ENCODE assay signal across 8 cellular contexts in the genomic region with DNA sequence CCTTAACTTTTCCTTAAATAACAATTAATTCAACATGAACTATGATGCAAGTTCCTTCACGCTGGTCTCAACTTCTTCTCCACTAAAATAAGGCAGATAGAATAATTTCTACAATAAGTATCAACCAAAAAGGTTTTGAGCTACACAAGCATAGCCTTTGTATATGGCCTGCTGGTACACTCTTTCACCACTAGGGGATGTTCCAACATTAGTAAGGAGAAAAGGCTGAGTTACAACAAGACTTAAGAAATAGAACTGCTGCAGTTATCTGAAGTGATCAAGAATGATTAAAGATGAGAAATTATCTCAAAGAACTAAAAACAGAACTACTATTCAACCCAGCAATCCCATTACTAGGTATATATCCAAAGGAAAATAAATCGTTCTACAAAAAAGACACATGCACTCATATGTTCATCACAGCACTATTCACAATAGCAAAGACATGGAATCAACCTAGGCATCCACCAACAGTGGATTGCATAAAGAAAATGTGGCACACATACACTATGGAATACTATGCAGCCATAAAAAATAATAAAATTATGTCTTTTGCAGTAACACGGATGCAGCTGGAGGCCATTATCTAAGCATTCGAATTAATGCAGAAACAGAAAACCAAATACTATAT. TPM values are rescaled to one million over a fixed set of nuclear protein-coding genes. Genes with fewer than 3 reads are reported as not detected.
DNase-seq lines count a peak whose midpoint lies in the region; ATAC-seq and TF ChIP-seq lines count a peak whose summit lies in the region.

No MANE protein-coding gene starts in this region.

- ATAC-seq in GM19023 (IDR thresholded peaks at IDR 0.05; ENCODE audit: unreplicated experiment): peak; percentile 71
- ATAC-seq in HG03439 (IDR thresholded peaks at IDR 0.05; ENCODE audit: unreplicated experiment): peak; percentile 55
- ATAC-seq in thoracic aorta (ENCODE audit: insufficient number of reproducible peaks, low FRiP score, low read depth): peak; percentile 80
- ATAC-seq in GM19467 (IDR thresholded peaks at IDR 0.05; ENCODE audit: unreplicated experiment): no peak

- H3K27ac Mint-ChIP-seq in Calu3 (ENCODE audit: unreplicated experiment): no peak overlapping the region
- H3K27ac Mint-ChIP-seq in MCF 10A (ENCODE audit: low read depth, unreplicated experiment): no peak overlapping the region

- TF ChIP-seq CTCF in Calu3 (IDR thresholded peaks at IDR 0.05; ENCODE audit: unreplicated experiment) (peak; percentile 87), MCF 10A (IDR thresholded peaks at IDR 0.05; ENCODE audit: unreplicated experiment) (peak; percentile 90), thoracic aorta (IDR thresholded peaks at IDR 0.05) (peak; percentile 95)

- CTCF ChIA-PET in Calu3 (lab: Charles Lee) (interaction anchor here (0.5 to 1.9 kb wide), 20 partner anchors 8 to 161 kb away, joined by 3 to 56 read pairs (median 4); partner anchors contain the start of gene TMEM44), MCF 10A (lab: Yijun Ruan, JAX) (interaction anchor here (0.5 to 8.6 kb wide), 34 partner anchors 9 to 1538 kb away, joined by 3 to 160 read pairs (median 4); partner anchors contain the start of gene TMEM44)

- intact Hi-C loops in Calu3 (cut with micrococcal nuclease; ENCODE audit: unreplicated experiment) (loop anchor here (1.0 to 5.0 kb wide), 3 partner anchors 65 to 122 kb away; no protein-coding TSS in a partner anchor), MCF 10A (cut with micrococcal nuclease) (loop anchor here (1.0 kb wide), 3 partner anchors 101 to 161 kb away; partner anchors contain the start of gene TMEM44)

- H3K27ac ChIP-seq in thoracic aorta: peak overlapping the region in 1 of 2 donors; percentile 17

- H3K9me3 Mint-ChIP-seq in Calu3 (ENCODE audit: low read depth, unreplicated experiment) (no peaks in the 10 kb centered on the region), MCF 10A (ENCODE audit: unreplicated experiment) (no peaks in the 10 kb centered on the region)

- no peaks in the 10 kb centered on the region for H3K36me3 Mint-ChIP-seq in Calu3 (ENCODE audit: insufficient read depth, unreplicated experiment)
- no peaks in the 10 kb centered on the region for H3K36me3 Mint-ChIP-seq in MCF 10A (ENCODE audit: insufficient read depth, unreplicated experiment)

- H3K4me3 ChIP-seq in thoracic aorta: no peak overlapping the region

- H3K4me3 Mint-ChIP-seq in Calu3 (ENCODE audit: low read depth, unreplicated experiment) (no peak overlapping the region), MCF 10A (ENCODE audit: unreplicated experiment) (no peak overlapping the region)

- H3K4me1 Mint-ChIP-seq in Calu3 (ENCODE audit: low read depth, unreplicated experiment): peaks cover 9% of the 10 kb centered on the region
- H3K4me1 Mint-ChIP-seq in MCF 10A (ENCODE audit: insufficient read depth, unreplicated experiment): peaks cover 17% of the 10 kb centered on the region

- H3K4me1 ChIP-seq in thoracic aorta (ENCODE audit: control insufficient read depth in 1 of 2, low read depth in 2 of 2): peaks cover 31 to 64% of the 10 kb centered on the region in 2 donors

- no peaks in the 10 kb centered on the region for H3K9me3 ChIP-seq in thoracic aorta

- no peaks in the 10 kb centered on the region for H3K27me3 Mint-ChIP-seq in Calu3 (ENCODE audit: unreplicated experiment)
- no peaks in the 10 kb centered on the region for H3K27me3 Mint-ChIP-seq in MCF 10A (ENCODE audit: insufficient read depth, unreplicated experiment)

- BruUV-seq in Calu3 (replicated peaks; lab: Mats Ljungman, UMichigan) (no TSS peak), MCF 10A (replicated peaks; lab: Mats Ljungman, UMichigan) (no TSS peak)

- H3K27me3 ChIP-seq in thoracic aorta (replicated peaks; ENCODE audit: insufficient read depth): no peaks in the 10 kb centered on the region

- DNase-seq in Calu3 (peak; percentile 49), NCI-H82 treated with DMSO at 0.1 percent for 48 hours (lab: John Stamatoyannopoulos, UW; ENCODE audit: unreplicated experiment) (peak; percentile 59), MCF 10A (ENCODE audit: unreplicated experiment) (peak; percentile 71), kidney tubule cell (ENCODE audit: low spot score) (peak; percentile 74), thoracic aorta (ENCODE audit: low spot score) (no peak)

- no peaks in the 10 kb centered on the region for H3K36me3 ChIP-seq in thoracic aorta

- POLR2A ChIA-PET in MCF 10A (lab: Yijun Ruan, JAX): interaction anchor here (0.6 to 3.7 kb wide), 10 partner anchors 11 to 1740 kb away, joined by 3 to 46 read pairs (median 4); partner anchors contain the start of gene TMEM44

RNA-seq across cellular contexts. Expression of gene ATP13A3, which starts 14.4 kb away (rescaled TPM):
- total RNA-seq in Calu3 (2022): 229 and 237 TPM in 2 replicates
- 119 and 125 TPM in 2 replicates for total RNA-seq in MCF 10A (2022)
- 100 to 1,000 TPM; 188 to 361 TPM for total RNA-seq in thoracic aorta
